14 cellular contexts compared by ENCODE assay signal in genomic region chrX:362351-362750, GRCh38. TPM values are rescaled to one million over a fixed set of nuclear protein-coding genes. Genes with fewer than 3 reads are reported as not detected.
DNase-seq lines count a peak whose midpoint lies in the region; ATAC-seq, FAIRE-seq and TF ChIP-seq lines count a peak whose summit lies in the region.
"Had no signal": no experiment of that assay in that cellular context is flagged by ENCODE, and none has a peak within 500 bp of the region (broad histone marks: within the 10 kb centered on the region; RNA-seq: fewer than 3 reads in every experiment).

No MANE protein-coding gene starts in this region.

- TF ChIP-seq CTCF in HepG2 (CRISPR knock-in tag; IDR thresholded peaks at IDR 0.05) (no peak), right lobe of liver (IDR thresholded peaks at IDR 0.05) (no peak), glutamatergic neuron (IDR thresholded peaks at IDR 0.05; ENCODE audit: partially characterized antibody, unreplicated experiment) (no peak), spleen (IDR thresholded peaks at IDR 0.05 in 8 of 11, conservative IDR thresholded peaks at IDR 0.05 in 3 of 11) (no peak)

- WGBS in HepG2 (ENCODE audit: low lambda C conversion rate): 94% methylated on average over 13 of the region's 13 CpGs
- 93% methylated on average over 10 of the region's 13 CpGs for WGBS in right lobe of liver (ENCODE audit: insufficient coverage, low coverage, low lambda C conversion rate, missing lambda C conversion rate)
- 95 to 99% (median 97%) methylated on average over 7 to 13 of the region's 13 CpGs for WGBS in spleen, 5 donors

- H3K79me2 ChIP-seq in HepG2 (ENCODE audit: insufficient read depth, low read length): no peaks in the 10 kb centered on the region

- CTCF ChIA-PET in HepG2 (lab: Yijun Ruan, JAX; ENCODE audit: low intra/inter-chr PET ratio, low total read pairs): no interaction called here

- FAIRE-seq in HepG2 (lab: Jason Lieb, UNC): no peak

- H2AFZ ChIP-seq in HepG2 (ENCODE audit: low read length): no peak overlapping the region

- no peak overlapping the region for H3K9ac ChIP-seq in HepG2 (ENCODE audit: insufficient read depth, low read depth, low read length)
- H3K9ac ChIP-seq: BLaER1 treated with 17β-estradiol and CSF1 and Interleukin-3, amounts not matched to agents 10 nM and 100 nM had no signal

- ATAC-seq in HepG2 (peak; percentile 33; the same call in 2 of the 3 replicates), right lobe of liver (no peak)

- H3K9me3 Mint-ChIP-seq in glutamatergic neuron (ENCODE audit: unreplicated experiment): peaks cover 17% of the 10 kb centered on the region

- H3K4me2 ChIP-seq in HepG2 (ENCODE audit: low read depth, low read length): no peak overlapping the region
- H3K4me2 ChIP-seq: BLaER1 treated with 17β-estradiol and CSF1 and Interleukin-3, amounts not matched to agents 10 nM and 100 nM had no signal

- TF ChIP-seq EP300 in HepG2 (IDR thresholded peaks at IDR 0.05; ENCODE audit: low read depth in 2 of 2, low read length in 2 of 2) (no peak), HepG2 (CRISPR knock-in tag; IDR thresholded peaks at IDR 0.05; ENCODE audit: borderline replicate concordance) (no peak)

- H3K9me3 ChIP-seq in HepG2 (ENCODE audit: low read length) (no peaks in the 10 kb centered on the region), right lobe of liver (no peaks in the 10 kb centered on the region), spleen (peaks cover 0 to 45% (median 37%) of the 10 kb centered on the region in 8 donors)

- BruUV-seq in HepG2 (replicated peaks; lab: Mats Ljungman, UMichigan): no TSS peak

- POLR2A ChIA-PET in HepG2 (lab: Yijun Ruan, JAX): no interaction called here

- H3K27me3 ChIP-seq in HepG2 (ENCODE audit: control insufficient read depth in 1 of 2, insufficient read depth in 2 of 2, low read length in 2 of 2): no peaks in the 10 kb centered on the region
- H3K27me3 ChIP-seq in right lobe of liver: no peaks in the 10 kb centered on the region
- no peaks in the 10 kb centered on the region for H3K27me3 ChIP-seq in spleen (replicated peaks in 1 of 7)
- H3K27me3 ChIP-seq: BLaER1 treated with 17β-estradiol and CSF1 and Interleukin-3, amounts not matched to agents 10 nM and 100 nM had no signal

- intact Hi-C loops in HepG2 (cut with micrococcal nuclease; ENCODE audit: unreplicated experiment): no loop called here
- intact Hi-C loops in right lobe of liver (cut with DNase I): no loop called here
- intact Hi-C loops in spleen (cut with DNase I; ENCODE audit: low total_unique reads): no loop called here

- H3K4me1 Mint-ChIP-seq in glutamatergic neuron (ENCODE audit: low read depth, unreplicated experiment): no peaks in the 10 kb centered on the region

- no peak overlapping the region for H3K27ac ChIP-seq in HepG2 (ENCODE audit: extremely low read length, insufficient read depth, low read length)
- no peak overlapping the region for H3K27ac ChIP-seq in right lobe of liver
- H3K27ac ChIP-seq in spleen: no peak overlapping the region
- H3K27ac ChIP-seq: BLaER1 treated with 17β-estradiol and CSF1 and Interleukin-3, amounts not matched to agents 10 nM and 100 nM; HL-60 had no signal

- H3K4me1 ChIP-seq in HepG2 (ENCODE audit: insufficient read depth, low read length) (no peaks in the 10 kb centered on the region), right lobe of liver (no peaks in the 10 kb centered on the region), spleen (peaks cover 0 to 9% (median 0%) of the 10 kb centered on the region in 6 donors)

- no peak overlapping the region for H3K4me3 Mint-ChIP-seq in glutamatergic neuron (ENCODE audit: unreplicated experiment)
- H3K4me3 Mint-ChIP-seq: CD4-positive, CD25-positive, alpha-beta regulatory T cell had no signal

- H4K20me1 ChIP-seq in HepG2 (ENCODE audit: insufficient read depth, low read length): 0 out of 2 replicates have a peak, but pooled peaks cover 2% of the 10 kb centered on the region
- H4K20me1 ChIP-seq: BLaER1 treated with 17β-estradiol and CSF1 and Interleukin-3, amounts not matched to agents 10 nM and 100 nM had no signal

- H3K27ac Mint-ChIP-seq in glutamatergic neuron (ENCODE audit: unreplicated experiment): peak overlapping the region; percentile 8

- peaks cover 2 to 10% of the 10 kb centered on the region in 2 experiments; a peak in 1 of 5 replicates for H3K36me3 ChIP-seq in HepG2 (replicated peaks in 1 of 2; ENCODE audit: control insufficient read depth in 1 of 2, insufficient read depth in 2 of 2, low read length in 2 of 2)
- H3K36me3 ChIP-seq in right lobe of liver: no peaks in the 10 kb centered on the region
- H3K36me3 ChIP-seq in spleen: peaks cover 0 to 46% (median 30%) of the 10 kb centered on the region in 6 donors

- DNase-seq in HepG2 (ENCODE audit: low spot score): no peak
- no peak for DNase-seq in right lobe of liver
- peak; percentile 2 for DNase-seq in glutamatergic neuron
- peak; percentile 58 for DNase-seq in spleen
- no peak for DNase-seq in stimulated activated CD4-positive, alpha-beta T cell treated with anti-CD3 and anti-CD28 coated beads, Interleukin-4, amount 100 ng/mL, for 24 hours
- no peak for DNase-seq in H4 (ENCODE audit: low spot score)
- DNase-seq in T-helper 2 cell: no peak
- DNase-seq: ACHN; Calu3; CD4-positive, CD25-positive, alpha-beta regulatory T cell; DMS 273 treated with DMSO at 0.1 percent for 48 hours; H7 had no signal

- no peak for TF ChIP-seq POLR2A in HepG2 (IDR thresholded peaks at IDR 0.05; ENCODE audit: insufficient read depth in 1 of 2, low read depth in 2 of 2, low read length in 2 of 2)
- TF ChIP-seq POLR2A in right lobe of liver (IDR thresholded peaks at IDR 0.05): no peak
- TF ChIP-seq POLR2A in spleen (IDR thresholded peaks at IDR 0.05): no peak

- TF ChIP-seq RAD21 in HepG2 (CRISPR knock-in tag; IDR thresholded peaks at IDR 0.05): no peak

- peaks cover 16% of the 10 kb centered on the region for H3K27me3 Mint-ChIP-seq in glutamatergic neuron (ENCODE audit: unreplicated experiment)
- H3K27me3 Mint-ChIP-seq: CD4-positive, CD25-positive, alpha-beta regulatory T cell had no signal

- peaks cover 26% of the 10 kb centered on the region for H3K36me3 Mint-ChIP-seq in glutamatergic neuron (ENCODE audit: unreplicated experiment)

- in situ Hi-C loops in HepG2 (cut with HindIII; ENCODE audit: extremely low pct_ligation_motif_present, low pct_unique_long_range_greater_than_20kb): no loop called here

- H3K4me3 ChIP-seq in HepG2 (replicated peaks in 1 of 3; ENCODE audit: insufficient read depth in 1 of 3, low read depth in 2 of 3, low read length in 3 of 3): no peak overlapping the region
- no peak overlapping the region for H3K4me3 ChIP-seq in right lobe of liver
- H3K4me3 ChIP-seq in spleen: no peak overlapping the region
- H3K4me3 ChIP-seq: BLaER1 treated with 17β-estradiol and CSF1 and Interleukin-3, amounts not matched to agents 10 nM and 100 nM had no signal

RNA-seq across cellular contexts. Expression of gene PPP2R3B, which starts 24.4 kb away (rescaled TPM):
- total RNA-seq in HepG2 (2016; rRNA removed; fragmentation: Illumina TruSeq; extraction: Trizol) (10.2 and 17.0 TPM in 2 replicates), right lobe of liver (1 to 10 TPM; 4.2 to 6.3 (median 5.3) TPM), glutamatergic neuron (ENCODE audit: unreplicated experiment) (36.1 TPM), spleen (10 to 100 TPM; 12.6 to 34.2 (median 24.4) TPM)
- total RNA-seq in HepG2 (2016; cell fraction: cytosol; rRNA removed; fragmentation: Illumina TruSeq; extraction: Trizol; ENCODE audit: low read depth): 40.0 and 45.6 TPM in 2 replicates
- total RNA-seq in HepG2 (2016; cell fraction: insoluble cytoplasmic fraction; rRNA removed; fragmentation: Illumina TruSeq; extraction: Trizol): 9.9 and 18.2 TPM in 2 replicates
- 24.0 and 29.4 TPM in 2 replicates for total RNA-seq in HepG2 (2016; cell fraction: membrane; rRNA removed; fragmentation: Illumina TruSeq; extraction: Trizol)
- total RNA-seq in HepG2 (2016; cell fraction: nucleus; rRNA removed; fragmentation: Illumina TruSeq; extraction: Trizol): 16.8 and 20.3 TPM in 2 replicates
- polyA plus RNA-seq in HepG2 (2011; rRNA removed) (21.4 and 26.0 TPM in 2 replicates), spleen (10 to 100 TPM; 27.0 to 62.2 (median 45.8) TPM)
- 12.7 and 19.9 TPM in 2 replicates for polyA plus RNA-seq in HepG2 (2011; cell fraction: cytosol; rRNA removed)
- polyA plus RNA-seq in HepG2 (2011; cell fraction: nucleus; rRNA removed): 123 and 149 TPM in 2 replicates
- 9.5 and 14.7 TPM in 2 replicates for polyA plus RNA-seq in HepG2 (2012)
- polyA plus RNA-seq in HepG2 (2016; cell fraction: cytosol; fragmentation: Illumina TruSeq; extraction: Trizol; ENCODE audit: low read depth): 4.1 and 5.7 TPM in 2 replicates
- polyA plus RNA-seq in HepG2 (2016; cell fraction: insoluble cytoplasmic fraction; fragmentation: Illumina TruSeq; extraction: Trizol; ENCODE audit: low read depth): 11.5 and 12.7 TPM in 2 replicates
- polyA plus RNA-seq in HepG2 (2016; cell fraction: membrane; fragmentation: Illumina TruSeq; extraction: Trizol; ENCODE audit: low read depth): 7.1 and 8.7 TPM in 2 replicates
- 43.6 and 49.3 TPM in 2 replicates for polyA plus RNA-seq in HepG2 (2016; cell fraction: nucleus; fragmentation: Illumina TruSeq; extraction: Trizol; ENCODE audit: insufficient read depth, low read depth)
- polyA minus RNA-seq in HepG2 (2011; rRNA and poly(A)+ RNA removed; ENCODE audit: low replicate concordance): 25.0 and 39.8 TPM in 2 replicates
- 13.1 and 17.1 TPM in 2 replicates for polyA minus RNA-seq in HepG2 (2011; cell fraction: cytosol; rRNA and poly(A)+ RNA removed)
- polyA minus RNA-seq in HepG2 (2011; cell fraction: nucleus; rRNA and poly(A)+ RNA removed): 23.4 and 29.1 TPM in 2 replicates
- 12.6 and 34.7 TPM in 2 replicates for total RNA-seq in H4 (2014; rRNA removed; shearing (Covaris generic))

RNA-seq across cellular contexts. Expression of gene GTPBP6, which starts 43.8 kb away (rescaled TPM):
- total RNA-seq in HepG2 (2016; rRNA removed; fragmentation: Illumina TruSeq; extraction: Trizol) (35.6 and 39.6 TPM in 2 replicates), right lobe of liver (10 to 100 TPM; 20.9 to 32.8 (median 23.2) TPM), glutamatergic neuron (ENCODE audit: unreplicated experiment) (52.3 TPM), spleen (10 to 100 TPM; 25.4 to 50.4 (median 37.6) TPM)
- total RNA-seq in HepG2 (2016; cell fraction: cytosol; rRNA removed; fragmentation: Illumina TruSeq; extraction: Trizol; ENCODE audit: low read depth): 33.9 and 34.6 TPM in 2 replicates
- total RNA-seq in HepG2 (2016; cell fraction: insoluble cytoplasmic fraction; rRNA removed; fragmentation: Illumina TruSeq; extraction: Trizol): 32.3 and 41.0 TPM in 2 replicates
- total RNA-seq in HepG2 (2016; cell fraction: membrane; rRNA removed; fragmentation: Illumina TruSeq; extraction: Trizol): 50.6 and 52.4 TPM in 2 replicates
- 17.0 and 20.4 TPM in 2 replicates for total RNA-seq in HepG2 (2016; cell fraction: nucleus; rRNA removed; fragmentation: Illumina TruSeq; extraction: Trizol)
- polyA plus RNA-seq in HepG2 (2011; rRNA removed) (20.2 and 22.1 TPM in 2 replicates), spleen (10 to 100 TPM; 43.8 to 69.4 (median 43.9) TPM)
- polyA plus RNA-seq in HepG2 (2011; cell fraction: cytosol; rRNA removed): 18.4 and 31.3 TPM in 2 replicates
- 29.4 and 36.8 TPM in 2 replicates for polyA plus RNA-seq in HepG2 (2011; cell fraction: nucleus; rRNA removed)
- 16.6 and 18.3 TPM in 2 replicates for polyA plus RNA-seq in HepG2 (2012)
- 46.6 and 50.3 TPM in 2 replicates for polyA plus RNA-seq in HepG2 (2016; cell fraction: cytosol; fragmentation: Illumina TruSeq; extraction: Trizol; ENCODE audit: low read depth)
- polyA plus RNA-seq in HepG2 (2016; cell fraction: insoluble cytoplasmic fraction; fragmentation: Illumina TruSeq; extraction: Trizol; ENCODE audit: low read depth): 38.1 and 42.7 TPM in 2 replicates
- polyA plus RNA-seq in HepG2 (2016; cell fraction: membrane; fragmentation: Illumina TruSeq; extraction: Trizol; ENCODE audit: low read depth): 50.6 and 54.4 TPM in 2 replicates
- 41.5 and 48.9 TPM in 2 replicates for polyA plus RNA-seq in HepG2 (2016; cell fraction: nucleus; fragmentation: Illumina TruSeq; extraction: Trizol; ENCODE audit: insufficient read depth, low read depth)
- 14.7 and 27.7 TPM in 2 replicates for polyA minus RNA-seq in HepG2 (2011; rRNA and poly(A)+ RNA removed; ENCODE audit: low replicate concordance)
- 10.6 and 14.2 TPM in 2 replicates for polyA minus RNA-seq in HepG2 (2011; cell fraction: cytosol; rRNA and poly(A)+ RNA removed)
- 4.7 and 7.2 TPM in 2 replicates for polyA minus RNA-seq in HepG2 (2011; cell fraction: nucleus; rRNA and poly(A)+ RNA removed)
- total RNA-seq in H4 (2014; rRNA removed; shearing (Covaris generic)): 39.2 and 40.2 TPM in 2 replicates

Comparison
In these comparisons a context has a peak if more than half of its experiments do, and no peak if none do; other contexts are left out.
1. DNase-seq: peak in glutamatergic neuron (single experiment) and spleen (single experiment); none in HepG2 (single experiment), right lobe of liver (0 of 3), stimulated activated CD4-positive, alpha-beta T cell treated with anti-CD3 and anti-CD28 coated beads, Interleukin-4, amount 100 ng/mL, for 24 hours (single experiment), H4 (single experiment) and T-helper 2 cell (0 of 5).